ENCODE assay signal across 8 cellular contexts in the genomic region with DNA sequence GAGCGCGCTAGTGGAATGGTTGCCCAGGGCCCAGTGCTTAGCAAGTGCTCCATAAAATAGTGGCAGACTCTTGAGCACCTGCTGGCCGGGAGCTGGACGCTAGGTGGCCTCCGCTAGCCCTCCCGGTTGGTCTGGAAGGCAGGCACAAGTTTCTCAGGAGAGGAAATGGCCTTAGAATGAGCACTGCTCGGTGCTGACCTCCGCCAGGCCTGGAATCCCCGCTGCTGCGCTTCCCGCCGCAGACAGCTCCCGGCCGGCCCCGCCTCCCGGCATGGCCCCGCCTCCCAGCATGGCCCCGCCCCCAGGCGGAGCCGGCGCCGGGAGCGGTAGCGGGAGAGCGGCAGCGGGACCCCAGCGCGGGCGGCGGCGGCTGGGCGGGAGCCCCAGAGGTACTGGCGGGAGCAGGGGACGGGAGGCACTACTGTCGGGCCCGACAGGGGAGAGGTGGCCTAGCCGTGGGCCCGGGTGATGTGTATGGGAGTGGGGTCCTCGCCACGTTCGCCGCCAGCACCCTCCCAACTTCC. TPM values are rescaled to one million over a fixed set of nuclear protein-coding genes. Genes with fewer than 3 reads are reported as not detected.
DNase-seq lines count a peak whose midpoint lies in the region; ATAC-seq, FAIRE-seq and TF ChIP-seq lines count a peak whose summit lies in the region.

A gene with protein sequence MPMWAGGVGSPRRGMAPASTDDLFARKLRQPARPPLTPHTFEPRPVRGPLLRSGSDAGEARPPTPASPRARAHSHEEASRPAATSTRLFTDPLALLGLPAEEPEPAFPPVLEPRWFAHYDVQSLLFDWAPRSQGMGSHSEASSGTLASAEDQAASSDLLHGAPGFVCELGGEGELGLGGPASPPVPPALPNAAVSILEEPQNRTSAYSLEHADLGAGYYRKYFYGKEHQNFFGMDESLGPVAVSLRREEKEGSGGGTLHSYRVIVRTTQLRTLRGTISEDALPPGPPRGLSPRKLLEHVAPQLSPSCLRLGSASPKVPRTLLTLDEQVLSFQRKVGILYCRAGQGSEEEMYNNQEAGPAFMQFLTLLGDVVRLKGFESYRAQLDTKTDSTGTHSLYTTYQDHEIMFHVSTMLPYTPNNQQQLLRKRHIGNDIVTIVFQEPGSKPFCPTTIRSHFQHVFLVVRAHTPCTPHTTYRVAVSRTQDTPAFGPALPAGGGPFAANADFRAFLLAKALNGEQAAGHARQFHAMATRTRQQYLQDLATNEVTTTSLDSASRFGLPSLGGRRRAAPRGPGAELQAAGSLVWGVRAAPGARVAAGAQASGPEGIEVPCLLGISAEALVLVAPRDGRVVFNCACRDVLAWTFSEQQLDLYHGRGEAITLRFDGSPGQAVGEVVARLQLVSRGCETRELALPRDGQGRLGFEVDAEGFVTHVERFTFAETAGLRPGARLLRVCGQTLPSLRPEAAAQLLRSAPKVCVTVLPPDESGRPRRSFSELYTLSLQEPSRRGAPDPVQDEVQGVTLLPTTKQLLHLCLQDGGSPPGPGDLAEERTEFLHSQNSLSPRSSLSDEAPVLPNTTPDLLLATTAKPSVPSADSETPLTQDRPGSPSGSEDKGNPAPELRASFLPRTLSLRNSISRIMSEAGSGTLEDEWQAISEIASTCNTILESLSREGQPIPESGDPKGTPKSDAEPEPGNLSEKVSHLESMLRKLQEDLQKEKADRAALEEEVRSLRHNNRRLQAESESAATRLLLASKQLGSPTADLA (plus strand): TSS at position 308 of the 524 bp plus-strand sequence. CDS start 2,821 bp downstream, outside the sequence.

- H3K9me3 ChIP-seq in HCT116 (ENCODE audit: control insufficient read depth in 1 of 2, insufficient read depth in 1 of 2, low read depth in 1 of 2, low read length in 2 of 2): no peaks in the 10 kb centered on the region
- H3K9me3 ChIP-seq in spleen: no peaks in the 10 kb centered on the region

- peak; percentile 52 for TF ChIP-seq POLR2A in HCT116 (IDR thresholded peaks at IDR 0.05; ENCODE audit: borderline replicate concordance, extremely low read depth, insufficient read depth, insufficient read length)
- TF ChIP-seq POLR2A in spleen (IDR thresholded peaks at IDR 0.05): peak; percentile 13 to 71 (median 71)

- CTCF ChIA-PET in HCT116 (lab: Charles Lee): interaction anchor here (1.0 to 1.8 kb wide), 8 partner anchors 9 to 247 kb away, joined by 3 to 11 read pairs (median 5); a partner anchor contains a TSS

- no peaks in the 10 kb centered on the region for H3K9me3 Mint-ChIP-seq in central memory CD8-positive, alpha-beta T cell

- H3K4me2 ChIP-seq in HCT116 (ENCODE audit: low read length): peak within 1 kb of the TSS; percentile 87

- FAIRE-seq in G401.6 (lab: Jason Lieb, UNC): peak; percentile 19

- peaks cover 35% of the 10 kb centered on the region for H3K4me1 Mint-ChIP-seq in central memory CD8-positive, alpha-beta T cell

- DNase-seq in HCT116 (ENCODE audit: low read depth, low spot score) (peak; percentile 73), NCI-H1417 (lab: John Stamatoyannopoulos, UW) (peak; percentile 23 to 86 (median 85)), islet precursor cell (peak; percentile 98), spleen (peak; percentile 95)
- peak; percentile 34 for DNase-seq in activated CD4-positive, CD25-positive, alpha-beta regulatory T cell treated with anti-CD3 and anti-CD28 coated beads, Interleukin-2, amount 50 U/mL, for 16 hours (ENCODE audit: low read depth, low spot score)
- peak; percentile 68 to 70 for DNase-seq in central memory CD8-positive, alpha-beta T cell (ENCODE audit: low spot score in 2 of 2)

- no peaks in the 10 kb centered on the region for H3K27me3 Mint-ChIP-seq in central memory CD8-positive, alpha-beta T cell

- H3K9me2 ChIP-seq in HCT116 (ENCODE audit: insufficient read depth): no peaks in the 10 kb centered on the region

- WGBS in spleen, 5 donors: 3 to 10% (median 4%) methylated on average over 22 to 42 of the region's 42 CpGs

- H3K4me1 ChIP-seq in HCT116 (ENCODE audit: control insufficient read depth in 1 of 2, insufficient read depth in 2 of 2, low read length in 2 of 2) (peaks cover 11 to 37% of the 10 kb centered on the region in 2 experiments), spleen (peaks cover 64 to 96% (median 83%) of the 10 kb centered on the region in 6 donors)

- intact Hi-C loops in HCT116 (cut with micrococcal nuclease): no loop called here
- intact Hi-C loops in spleen (cut with DNase I; ENCODE audit: low total_unique reads): loop anchor here (10.0 kb wide), 1 partner anchor 67 kb away; no protein-coding TSS in a partner anchor

- no peak for TF ChIP-seq RAD21 in HCT116 (IDR thresholded peaks at IDR 0.05; ENCODE audit: low read depth)

- RAD21 ChIA-PET in HCT116 (lab: Charles Lee; ENCODE audit: low non-redundant PET in 1 of 2, low total read pairs in 2 of 2, uncharacterized antibody in 2 of 2, unreplicated experiment in 2 of 2): interaction anchor here in 1 of 2 experiments (0.9 kb wide), 1 partner anchor 25 kb away, joined by 5 read pairs; a partner anchor contains a TSS

- H3K27me3 ChIP-seq in HCT116 (ENCODE audit: insufficient read depth, low read length) (no peaks in the 10 kb centered on the region), spleen (replicated peaks in 1 of 7) (no peaks in the 10 kb centered on the region)

- peak within 1 kb of the TSS; percentile 98 for H3K27ac Mint-ChIP-seq in central memory CD8-positive, alpha-beta T cell (ENCODE audit: low read depth)

- H3K79me2 ChIP-seq in HCT116 (ENCODE audit: insufficient read depth, low read length): peaks cover 13% of the 10 kb centered on the region; the same call in 1 of the 2 replicates

- POLR2A ChIA-PET in HCT116 (lab: Charles Lee): interaction anchor here (0.6 to 2.0 kb wide), 6 partner anchors 8 to 247 kb away, joined by 3 to 11 read pairs (median 6); a partner anchor contains a TSS

- H3K27ac ChIP-seq in HCT116 (ENCODE audit: low read depth, low read length) (peak within 1 kb of the TSS; percentile 97), spleen (peak within 1 kb of the TSS; percentile 79 to 99 (median 96))

- TF ChIP-seq CTCF in HCT116 (IDR thresholded peaks at IDR 0.05 in 2 of 3, conservative IDR thresholded peaks at IDR 0.05 in 1 of 3; ENCODE audit: borderline replicate concordance in 1 of 3, insufficient read depth in 1 of 3, low read depth in 2 of 3, low read length in 2 of 3) (peak in 2 of 3 experiments; percentile 40 to 51; a peak in 4 of 6 replicates), spleen (IDR thresholded peaks at IDR 0.05 in 8 of 11, conservative IDR thresholded peaks at IDR 0.05 in 3 of 11) (peak in 7 of 11 experiments; percentile 29 to 57 (median 51))

- H2AFZ ChIP-seq in HCT116 (ENCODE audit: low read depth, low read length, poor library complexity, severe bottlenecking): no peak within 1 kb of the TSS

- ATAC-seq in HCT116: peak; percentile 85
- ATAC-seq in central memory CD8-positive, alpha-beta T cell (replicated peaks; ENCODE audit: extremely low read depth, poor library complexity, severe bottlenecking): peak; percentile 26
- ATAC-seq in GM18870 (IDR thresholded peaks at IDR 0.05; ENCODE audit: unreplicated experiment): no peak

- H3K4me3 ChIP-seq in HCT116 (replicated peaks in 1 of 2; ENCODE audit: low read depth in 1 of 2, low read length in 2 of 2) (peak within 1 kb of the TSS; percentile 73 to 85), spleen (peak within 1 kb of the TSS; percentile 66 to 95 (median 88))

- peaks cover 58% of the 10 kb centered on the region for H3K36me3 Mint-ChIP-seq in central memory CD8-positive, alpha-beta T cell (ENCODE audit: insufficient read depth)

- H3K36me3 ChIP-seq in HCT116 (ENCODE audit: control insufficient read depth in 1 of 2, insufficient read depth in 2 of 2, low read length in 2 of 2) (peaks cover 4 to 36% of the 10 kb centered on the region in 2 experiments; a peak in 3 of 4 replicates), spleen (peaks cover 2 to 67% (median 48%) of the 10 kb centered on the region in 6 donors)

- no TSS peak for BruUV-seq in HCT116 (replicated peaks; lab: Mats Ljungman, UMichigan)

- peak within 1 kb of the TSS; percentile 86 for H3K4me3 Mint-ChIP-seq in central memory CD8-positive, alpha-beta T cell

- H4K20me1 ChIP-seq in HCT116 (ENCODE audit: insufficient read depth): no peaks in the 10 kb centered on the region

- H3K9ac ChIP-seq in HCT116 (ENCODE audit: low read length): peak within 1 kb of the TSS; percentile 83

TF ChIP-seq in HCT116, 20 proteins besides CTCF, POLR2A, EP300 and RAD21:
- peak; percentile 15; the same call in 1 of the 2 replicates for TF ChIP-seq ZFX (IDR thresholded peaks at IDR 0.05)
- no peak for TF ChIP-seq ELF1 (IDR thresholded peaks at IDR 0.05; ENCODE audit: borderline replicate concordance, low read depth)
- peak; percentile 78; the same call in 1 of the 2 replicates for TF ChIP-seq POLR2AphosphoS5 (IDR thresholded peaks at IDR 0.05; ENCODE audit: low read depth, low read length)

RNA-seq across cellular contexts. Expression of the gene that starts here (rescaled TPM):
- total RNA-seq in HCT116 (2021; ENCODE audit: unreplicated experiment) (105 TPM), spleen (100 to 1,000 TPM; 167 to 308 (median 255) TPM)
- 88.0 and 91.4 TPM in 2 replicates for polyA plus RNA-seq in HCT116 (2012)
- polyA plus RNA-seq in spleen: 100 to 1,000 TPM; 269 to 423 (median 327) TPM

Comparison
In these comparisons a context has a peak if more than half of its experiments do, and no peak if none do; other contexts are left out.
1. DNase-seq: peak in every context shown above with its lines; median percentile 98 in islet precursor cell; 95 in spleen; 85 in NCI-H1417; 73 in HCT116; 69 in central memory CD8-positive, alpha-beta T cell; 34 in activated CD4-positive, CD25-positive, alpha-beta regulatory T cell treated with anti-CD3 and anti-CD28 coated beads, Interleukin-2, amount 50 U/mL, for 16 hours.